8 cellular contexts compared by ENCODE assay signal in genomic region chr9:5886114-5886939, GRCh38. TPM values are rescaled to one million over a fixed set of nuclear protein-coding genes. Genes with fewer than 3 reads are reported as not detected.
A peak's percentile ranks its signal among the peaks of the same experiment; 100 is the strongest.
DNase-seq lines count a peak whose midpoint lies in the region; ATAC-seq, FAIRE-seq and TF ChIP-seq lines count a peak whose summit lies in the region.

No MANE protein-coding gene starts in this region.

- 56 to 64% (median 61%) methylated on average over 8 of the region's 8 CpGs for WGBS in heart left ventricle, 4 donors

- peak; percentile 100 for ATAC-seq in SK-N-SH treated with all-trans-retinoic acid at 6 μM for 48 hours
- ATAC-seq in heart left ventricle: peak; percentile 85 to 89 (median 87)

- H3K36me3 Mint-ChIP-seq in activated naive CD4-positive, alpha-beta T cell treated with anti-CD3 and anti-CD28 coated beads for 36 hours (ENCODE audit: low read depth): no peaks in the 10 kb centered on the region

- TF ChIP-seq CTCF in GM12864 (IDR thresholded peaks at IDR 0.05; ENCODE audit: low read depth, low read length, missing control alignments) (peak; percentile 97), heart left ventricle (IDR thresholded peaks at IDR 0.05) (peak; percentile 78 to 94 (median 87))

- no peaks in the 10 kb centered on the region for H3K4me1 ChIP-seq in heart left ventricle

- no peak overlapping the region for H3K4me3 ChIP-seq in GM12864 (ENCODE audit: low read depth, low read length)
- no peak overlapping the region for H3K4me3 ChIP-seq in heart left ventricle

- H3K27me3 Mint-ChIP-seq in activated naive CD4-positive, alpha-beta T cell treated with anti-CD3 and anti-CD28 coated beads for 36 hours (ENCODE audit: low read depth): no peaks in the 10 kb centered on the region

- no peaks in the 10 kb centered on the region for H3K36me3 ChIP-seq in heart left ventricle

- DNase-seq in GM12864 (ENCODE audit: low read depth) (peak; percentile 52), H54 (ENCODE audit: insufficient read length, low spot score) (peak; percentile 73), LoVo (ENCODE audit: low spot score) (peak; percentile 58), heart left ventricle (peak; percentile 50 to 81 (median 72)), putamen (ENCODE audit: low spot score) (peak; percentile 57), mesenteric fat pad (ENCODE audit: low spot score) (no peak)
- DNase-seq in activated naive CD4-positive, alpha-beta T cell treated with anti-CD3 and anti-CD28 coated beads for 36 hours: peak; percentile 92

- H3K4me1 Mint-ChIP-seq in activated naive CD4-positive, alpha-beta T cell treated with anti-CD3 and anti-CD28 coated beads for 36 hours (ENCODE audit: low read depth): no peaks in the 10 kb centered on the region

- no peaks in the 10 kb centered on the region for H3K9me3 ChIP-seq in heart left ventricle

- no peaks in the 10 kb centered on the region for H3K27me3 ChIP-seq in heart left ventricle

- CTCF ChIA-PET in activated naive CD4-positive, alpha-beta T cell treated with anti-CD3 and anti-CD28 coated beads for 36 hours (lab: Charles Lee): interaction anchor here (0.6 to 7.8 kb wide), 54 partner anchors 9 to 682 kb away, joined by 3 to 144 read pairs (median 4); partner anchors contain the start of gene ERMP1

- no peak overlapping the region for H3K4me3 Mint-ChIP-seq in activated naive CD4-positive, alpha-beta T cell treated with anti-CD3 and anti-CD28 coated beads for 36 hours

- no peak for TF ChIP-seq POLR2A in H54 (IDR thresholded peaks at IDR 0.05; ENCODE audit: low read depth, low read length)
- no peak for TF ChIP-seq POLR2A in heart left ventricle (IDR thresholded peaks at IDR 0.05)

- H3K27ac ChIP-seq in heart left ventricle: no peak overlapping the region

- H3K27ac Mint-ChIP-seq in activated naive CD4-positive, alpha-beta T cell treated with anti-CD3 and anti-CD28 coated beads for 36 hours: no peak overlapping the region

- peak; percentile 96 for FAIRE-seq in H54 (lab: Jason Lieb, UNC)

- intact Hi-C loops in activated naive CD4-positive, alpha-beta T cell treated with anti-CD3 and anti-CD28 coated beads for 36 hours (cut with micrococcal nuclease): loop anchor here (1.0 to 2.0 kb wide), 8 partner anchors 87 to 682 kb away; partner anchors contain the start of gene RANBP6
- intact Hi-C loops in heart left ventricle (cut with DNase I): loop anchor here (1.0 to 10.0 kb wide), 6 partner anchors 166 to 421 kb away; no protein-coding TSS in a partner anchor

- H3K9me3 Mint-ChIP-seq in activated naive CD4-positive, alpha-beta T cell treated with anti-CD3 and anti-CD28 coated beads for 36 hours: no peaks in the 10 kb centered on the region

TF ChIP-seq in SK-N-SH treated with all-trans-retinoic acid at 6 μM for 48 hours, 23 proteins besides CTCF, POLR2A, EP300 and RAD21:
- no peak for TF ChIP-seq CREB5 (CRISPR knock-in tag; IDR thresholded peaks at IDR 0.05; ENCODE audit: low read depth)
TF ChIP-seq in SK-N-SH treated with all-trans-retinoic acid at 6 μM for 48 hours: peak in this region for 0.

RNA-seq across cellular contexts. Expression of gene MLANA, which starts 4.4 kb away (rescaled TPM):
- not detected for total RNA-seq in activated naive CD4-positive, alpha-beta T cell treated with anti-CD3 and anti-CD28 coated beads for 36 hours
- not detected for total RNA-seq in heart left ventricle
- not detected for polyA plus RNA-seq in heart left ventricle
- total RNA-seq in mesenteric fat pad: not detected

RNA-seq across cellular contexts. Expression of gene ERMP1, which starts 53.4 kb away (rescaled TPM):
- total RNA-seq in activated naive CD4-positive, alpha-beta T cell treated with anti-CD3 and anti-CD28 coated beads for 36 hours: 10 to 100 TPM; 23.5 to 27.1 TPM
- total RNA-seq in heart left ventricle (10 to 100 TPM; 10.9 to 28.7 (median 21.9) TPM), mesenteric fat pad (8.3 TPM)
- polyA plus RNA-seq in heart left ventricle: 1 to 10 TPM; 5.8 to 8.9 TPM
